In the genomic region with DNA sequence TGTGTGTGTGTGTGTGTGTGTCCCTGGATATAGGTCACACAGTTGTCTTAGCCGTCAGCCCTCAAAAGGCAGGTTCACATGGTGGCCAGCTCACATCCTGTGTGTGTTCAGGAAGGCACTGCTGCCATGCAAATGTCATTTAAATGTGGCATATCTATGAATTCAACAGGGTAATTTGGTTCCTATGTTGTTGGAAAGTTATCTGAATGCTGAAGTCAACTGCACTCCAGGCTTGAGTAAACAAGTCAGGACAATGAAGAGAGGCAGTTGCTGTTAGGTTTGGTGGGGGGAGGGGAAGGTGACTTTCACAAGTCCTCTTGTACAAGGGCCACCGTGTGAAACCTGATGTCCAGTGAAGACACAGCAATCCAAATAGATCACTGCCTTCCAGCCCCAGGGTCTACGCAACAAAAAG, we compare ENCODE assay signal across 22 cellular contexts.
A peak's percentile ranks its signal among the peaks of the same experiment; 100 is the strongest.
DNase-seq lines count a peak whose midpoint lies in the region; ATAC-seq, FAIRE-seq and TF ChIP-seq lines count a peak whose summit lies in the region.
"Had no signal": no experiment of that assay in that cellular context is flagged by ENCODE, and none has a peak within 500 bp of the region (broad histone marks: within the 10 kb centered on the region; RNA-seq: fewer than 3 reads in every experiment).

No MANE protein-coding gene starts in this region.

- H3K4me1 Mint-ChIP-seq in stimulated activated naive CD8-positive, alpha-beta T cell treated with anti-CD3 and anti-CD28 coated beads, Interleukin-15, amount 100 ng/mL, for 72 hours = no peaks in the 10 kb centered on the region

- ATAC-seq in stimulated activated naive CD8-positive, alpha-beta T cell treated with anti-CD3 and anti-CD28 coated beads, Interleukin-15, amount 100 ng/mL, for 72 hours = no peak
- no peak for ATAC-seq in stimulated activated naive CD8-positive, alpha-beta T cell treated with anti-CD3 and anti-CD28 coated beads, Interleukin-15, Interleukin-2, amounts not matched to agents 100 U/mL and 50 U/mL, for 24 hours
- peak; percentile 39 for ATAC-seq in mucosa of descending colon
- ATAC-seq: esophagus mucosa had no signal

- no peaks in the 10 kb centered on the region for H3K9me3 Mint-ChIP-seq in stimulated activated naive CD8-positive, alpha-beta T cell treated with anti-CD3 and anti-CD28 coated beads, Interleukin-15, amount 100 ng/mL, for 72 hours
- H3K9me3 Mint-ChIP-seq: CD4-positive, alpha-beta T cell had no signal

- no peak overlapping the region for H3K4me3 Mint-ChIP-seq in stimulated activated naive CD8-positive, alpha-beta T cell treated with anti-CD3 and anti-CD28 coated beads, Interleukin-15, amount 100 ng/mL, for 72 hours
- H3K4me3 Mint-ChIP-seq: CD4-positive, alpha-beta T cell had no signal

- H3K4me1 ChIP-seq in left ventricle myocardium inferior = peaks cover 26% of the 10 kb centered on the region
- no peaks in the 10 kb centered on the region for H3K4me1 ChIP-seq in mucosa of descending colon (ENCODE audit: low read depth)
- H3K4me1 ChIP-seq: gastrocnemius medialis had no signal

- no peak for DNase-seq in stimulated activated naive CD8-positive, alpha-beta T cell treated with anti-CD3 and anti-CD28 coated beads, Interleukin-15, amount 100 ng/mL, for 72 hours
- no peak for DNase-seq in stimulated activated naive CD8-positive, alpha-beta T cell treated with anti-CD3 and anti-CD28 coated beads, Interleukin-15, Interleukin-2, amounts not matched to agents 100 U/mL and 50 U/mL, for 24 hours
- DNase-seq in left ventricle myocardium inferior (no peak), mucosa of descending colon (no peak), UCSD-AML1 (lab: John Stamatoyannopoulos, UW; ENCODE audit: unreplicated experiment) (no peak), HTR-8/SVneo (ENCODE audit: insufficient read length, low spot score) (no peak), globus pallidus (ENCODE audit: low spot score) (no peak), HuH-7.5 (ENCODE audit: low spot score) (no peak)
- DNase-seq: activated CD4-positive, alpha-beta T cell treated with anti-CD3 and anti-CD28 coated beads for 4 hours; amniotic stem cell; CD4-positive, alpha-beta T cell; DMS153; gastrocnemius medialis; KBM-7; NCI-H2029; NCI-H446; posterior cingulate gyrus; small intestine; stimulated activated CD4-positive, alpha-beta T cell treated with anti-CD3 and anti-CD28 coated beads, Interleukin-4, amount 100 ng/mL, for 24 hours; substantia nigra had no signal

- H3K9me3 ChIP-seq in left ventricle myocardium inferior (replicated peaks) = no peaks in the 10 kb centered on the region
- no peaks in the 10 kb centered on the region for H3K9me3 ChIP-seq in mucosa of descending colon
- H3K9me3 ChIP-seq: gastrocnemius medialis had no signal

- FAIRE-seq in HTR-8/SVneo (lab: Jason Lieb, UNC) = no peak
- FAIRE-seq: small intestine had no signal

- intact Hi-C loops in left ventricle myocardium inferior (cut with micrococcal nuclease) (no loop called here), mucosa of descending colon (cut with DNase I, micrococcal nuclease) (no loop called here)

- H3K27ac ChIP-seq in left ventricle myocardium inferior (replicated peaks) = peak overlapping the region; percentile 83
- H3K27ac ChIP-seq: gastrocnemius medialis, RWPE1 had no signal

- H3K4me3 ChIP-seq in left ventricle myocardium inferior (peak overlapping the region; percentile 26), mucosa of descending colon (no peak overlapping the region)
- H3K4me3 ChIP-seq: gastrocnemius medialis had no signal

- H3K36me3 ChIP-seq in left ventricle myocardium inferior (no peaks in the 10 kb centered on the region), mucosa of descending colon (ENCODE audit: low read depth) (no peaks in the 10 kb centered on the region)
- H3K36me3 ChIP-seq: gastrocnemius medialis had no signal

- TF ChIP-seq CTCF in left ventricle myocardium inferior (IDR thresholded peaks at IDR 0.05; ENCODE audit: borderline replicate concordance) (no peak), mucosa of descending colon (IDR thresholded peaks at IDR 0.05) (no peak)

- H3K27me3 Mint-ChIP-seq in stimulated activated naive CD8-positive, alpha-beta T cell treated with anti-CD3 and anti-CD28 coated beads, Interleukin-15, amount 100 ng/mL, for 72 hours = peaks cover 12% of the 10 kb centered on the region

- H3K27ac Mint-ChIP-seq in stimulated activated naive CD8-positive, alpha-beta T cell treated with anti-CD3 and anti-CD28 coated beads, Interleukin-15, amount 100 ng/mL, for 72 hours = peak overlapping the region; percentile 38 to 41
- H3K27ac Mint-ChIP-seq: CD4-positive, alpha-beta T cell had no signal

- no peaks in the 10 kb centered on the region for H3K27me3 ChIP-seq in left ventricle myocardium inferior (ENCODE audit: low read depth)
